Comparison of ENCODE assay signal across 12 cellular contexts in the genomic region with DNA sequence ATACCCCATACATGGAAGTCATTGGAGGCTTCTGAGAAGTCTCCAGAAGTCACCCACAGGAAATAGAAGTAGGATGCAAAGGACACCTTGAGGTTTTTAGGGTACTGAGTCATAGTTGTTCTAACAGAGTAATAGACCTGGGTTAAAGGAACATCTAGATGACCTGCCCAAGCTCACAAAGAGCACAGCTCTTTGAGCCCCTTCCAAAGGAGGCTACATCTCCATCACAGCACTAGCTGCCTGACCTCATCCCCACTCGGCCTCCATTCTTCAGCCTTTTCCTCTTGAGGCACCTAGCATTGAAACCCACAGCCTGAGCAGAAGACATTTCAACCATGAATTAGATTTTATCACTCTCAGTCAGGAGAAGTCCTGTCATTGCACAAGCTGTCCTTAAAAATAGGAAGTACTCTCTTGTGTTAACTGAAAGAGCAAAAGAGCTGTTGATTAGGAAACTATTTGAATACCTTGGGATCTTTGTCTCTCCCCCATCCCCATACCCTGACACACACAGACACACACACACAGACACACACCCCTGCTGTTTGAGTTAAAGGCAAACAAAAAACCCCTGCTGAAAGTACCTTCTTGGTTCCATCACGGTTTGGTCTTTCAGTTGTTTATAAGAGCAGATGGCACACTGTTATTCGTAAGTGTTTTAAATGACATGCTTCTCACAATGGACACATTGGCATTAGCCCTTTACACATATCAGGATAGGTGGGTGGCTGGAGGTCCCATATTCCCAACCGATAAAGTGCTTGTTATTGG. TPM values are rescaled to one million over a fixed set of nuclear protein-coding genes. Genes with fewer than 3 reads are reported as not detected.
DNase-seq lines count a peak whose midpoint lies in the region; ATAC-seq and TF ChIP-seq lines count a peak whose summit lies in the region.
"Had no signal": no experiment of that assay in that cellular context is flagged by ENCODE, and none has a peak within 500 bp of the region (broad histone marks: within the 10 kb centered on the region; RNA-seq: fewer than 3 reads in every experiment).

No MANE protein-coding gene starts in this region.

- no peaks in the 10 kb centered on the region for H3K9me3 ChIP-seq in neutrophil
- H3K9me3 ChIP-seq: ovary had no signal

- H3K27me3 ChIP-seq in neutrophil: no peaks in the 10 kb centered on the region
- H3K27me3 ChIP-seq: ovary had no signal

- peak; percentile 68 for DNase-seq in activated CD8-positive, alpha-beta memory T cell treated with anti-CD3 and anti-CD28 coated beads for 24 hours
- DNase-seq in activated CD8-positive, alpha-beta memory T cell treated with anti-CD3 and anti-CD28 coated beads, Interleukin-2, amount 50 U/mL, for 48 hours: no peak
- DNase-seq in NOMO-1 (lab: John Stamatoyannopoulos, UW; ENCODE audit: unreplicated experiment in 2 of 2): peak; percentile 72 to 96
- peak; percentile 11 for DNase-seq in activated gamma-delta T cell treated with anti-CD3 and anti-CD28 coated beads, Interleukin-2, amount 50 U/mL, for 16 hours (ENCODE audit: low read depth)
- no peak for DNase-seq in HT-29 (ENCODE audit: low spot score)
- DNase-seq: NCI-H226, ovary had no signal

- peak overlapping the region; percentile 92 for H3K27ac ChIP-seq in neutrophil
- H3K27ac ChIP-seq: ovary had no signal

- peaks cover 44% of the 10 kb centered on the region for H3K36me3 ChIP-seq in neutrophil
- H3K36me3 ChIP-seq: ovary had no signal

- H3K4me1 ChIP-seq in neutrophil (ENCODE audit: control insufficient read depth in 1 of 2, insufficient read depth in 1 of 2, low read depth in 1 of 2, low read length in 1 of 2): peaks cover 76 to 86% of the 10 kb centered on the region in 2 experiments

- H3K4me3 ChIP-seq in neutrophil (ENCODE audit: low read depth in 1 of 2, low read length in 1 of 2): peak overlapping the region; percentile 25 to 39
- H3K4me3 ChIP-seq: ovary had no signal

- no peak for ATAC-seq in HG03342 (IDR thresholded peaks at IDR 0.05; ENCODE audit: unreplicated experiment)
- ATAC-seq in GM21360 (IDR thresholded peaks at IDR 0.05; ENCODE audit: unreplicated experiment): no peak

- TF ChIP-seq CTCF in neutrophil (IDR thresholded peaks at IDR 0.05): peak; percentile 5

RNA-seq across cellular contexts. Expression of a gene that starts 22.2 kb away (rescaled TPM):
- total RNA-seq in HT-29 (2014; rRNA removed; shearing (Covaris generic)): 13.5 and 16.1 TPM in 2 replicates

RNA-seq across cellular contexts. Expression of a gene that starts 30.4 kb away (rescaled TPM):
- total RNA-seq in HT-29 (2014; rRNA removed; shearing (Covaris generic)): not detected in 2 replicates
- total RNA-seq: astrocyte, urinary bladder had no signal

RNA-seq across cellular contexts. Expression of a gene that starts 34.7 kb away (rescaled TPM):
- total RNA-seq in HT-29 (2014; rRNA removed; shearing (Covaris generic)): 10.3 and 12.3 TPM in 2 replicates

Comparison
In these comparisons a context has a peak if more than half of its experiments do, and no peak if none do; other contexts are left out.
1. DNase-seq: peak in activated CD8-positive, alpha-beta memory T cell treated with anti-CD3 and anti-CD28 coated beads for 24 hours (single experiment), NOMO-1 (2 of 2) and activated gamma-delta T cell treated with anti-CD3 and anti-CD28 coated beads, Interleukin-2, amount 50 U/mL, for 16 hours (single experiment); none in activated CD8-positive, alpha-beta memory T cell treated with anti-CD3 and anti-CD28 coated beads, Interleukin-2, amount 50 U/mL, for 48 hours (single experiment) and HT-29 (single experiment).